ENCODE assay signal across 30 cellular contexts in the genomic region with DNA sequence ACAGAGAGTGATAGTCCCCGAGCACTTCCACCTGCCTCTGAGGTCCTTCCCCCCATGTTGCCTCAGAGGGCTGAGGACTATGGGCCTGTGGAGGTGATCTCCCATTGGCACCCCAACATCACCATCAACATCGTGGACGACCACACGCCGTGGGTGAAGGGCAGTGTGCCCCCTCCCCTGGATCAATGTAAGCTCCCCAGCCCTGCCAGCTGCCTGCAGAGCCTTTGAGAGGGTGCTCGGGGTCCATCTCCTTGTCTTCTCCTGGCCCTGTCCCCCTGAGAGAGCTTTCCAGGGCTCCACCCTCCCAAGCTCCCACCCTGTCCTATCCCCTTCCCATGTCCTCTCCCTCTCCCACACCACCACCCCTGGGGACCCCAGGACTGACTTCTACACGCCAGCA. TPM values are rescaled to one million over a fixed set of nuclear protein-coding genes. Genes with fewer than 3 reads are reported as not detected.
"Had no signal": no experiment of that assay in that cellular context is flagged by ENCODE, and none has a peak within 500 bp of the region (broad histone marks: within the 10 kb centered on the region; RNA-seq: fewer than 3 reads in every experiment).

No MANE protein-coding gene starts in this region.

- ATAC-seq: activated CD8-positive, alpha-beta memory T cell treated with anti-CD3 and anti-CD28 coated beads, Interleukin-2, amount 10 ng/mL, durations not matched to agents 7 days and 5 days; activated T-cell treated with anti-CD3 and anti-CD28 coated beads, Interleukin-2, amount 50 U/mL, for 4 hours; activated T-helper 17 cell treated with anti-CD3 and anti-CD28 coated beads, Interleukin-2, amount 50 U/mL, for 72 hours; SK-N-SH treated with all-trans-retinoic acid at 6 μM for 48 hours had no signal

- H3K9me3 ChIP-seq: MG63, Peyer's patch, SJSA1 had no signal

- H3K4me3 ChIP-seq: MG63, Peyer's patch, SJSA1 had no signal

- H3K4me2 ChIP-seq: KMS-11 had no signal

- H3K4me1 Mint-ChIP-seq: activated B cell treated with CpG ODN at 0.5 μM for 24 hours; activated T-helper 17 cell treated with anti-CD3 and anti-CD28 coated beads, Interleukin-2, amount 50 U/mL, for 72 hours had no signal

- H3K27me3 ChIP-seq: MG63, Peyer's patch, SJSA1 had no signal

- H3K27ac ChIP-seq: KMS-11, Peyer's patch, SJSA1 had no signal

- H3K9me3 Mint-ChIP-seq: activated B cell treated with CpG ODN at 0.5 μM for 24 hours; activated CD4-positive, alpha-beta T cell treated with anti-CD3 and anti-CD28 coated beads, Interleukin-2, amount 10 ng/mL, durations not matched to agents 24 days and 14 days; activated naive CD4-positive, alpha-beta T cell treated with anti-CD3 and anti-CD28 coated beads for 36 hours; activated T-cell treated with anti-CD3 and anti-CD28 coated beads, Interleukin-2, amount 50 U/mL, for 4 hours; activated T-helper 17 cell treated with anti-CD3 and anti-CD28 coated beads, Interleukin-2, amount 50 U/mL, for 72 hours; brain; central memory CD8-positive, alpha-beta T cell had no signal

- H3K27ac Mint-ChIP-seq: activated B cell treated with CpG ODN at 0.5 μM for 24 hours; activated CD4-positive, alpha-beta T cell treated with anti-CD3 and anti-CD28 coated beads, Interleukin-2, amount 10 ng/mL, durations not matched to agents 24 days and 14 days; activated CD8-positive, alpha-beta memory T cell treated with anti-CD3 and anti-CD28 coated beads, Interleukin-2, amount 10 ng/mL, durations not matched to agents 7 days and 5 days; activated naive CD4-positive, alpha-beta T cell treated with anti-CD3 and anti-CD28 coated beads for 36 hours; activated naive CD8-positive, alpha-beta T cell; activated T-helper 17 cell treated with anti-CD3 and anti-CD28 coated beads, Interleukin-2, amount 50 U/mL, for 72 hours; brain had no signal

- H3K36me3 Mint-ChIP-seq: activated naive CD8-positive, alpha-beta T cell had no signal

- H3K4me3 Mint-ChIP-seq: activated B cell treated with CpG ODN at 0.5 μM for 24 hours; activated CD4-positive, alpha-beta T cell treated with anti-CD3 and anti-CD28 coated beads, Interleukin-2, amount 10 ng/mL, durations not matched to agents 24 days and 14 days; activated CD8-positive, alpha-beta memory T cell treated with anti-CD3 and anti-CD28 coated beads, Interleukin-2, amount 10 ng/mL, durations not matched to agents 7 days and 5 days; activated naive CD4-positive, alpha-beta T cell treated with anti-CD3 and anti-CD28 coated beads for 36 hours; activated naive CD8-positive, alpha-beta T cell; activated T-cell treated with anti-CD3 and anti-CD28 coated beads, Interleukin-2, amount 50 U/mL, for 4 hours; activated T-helper 17 cell treated with anti-CD3 and anti-CD28 coated beads, Interleukin-2, amount 50 U/mL, for 72 hours; brain; central memory CD8-positive, alpha-beta T cell had no signal

- H3K4me1 ChIP-seq: Peyer's patch, SJSA1 had no signal

- H3K27me3 Mint-ChIP-seq: activated B cell treated with CpG ODN at 0.5 μM for 24 hours; activated CD4-positive, alpha-beta T cell treated with anti-CD3 and anti-CD28 coated beads, Interleukin-2, amount 10 ng/mL, durations not matched to agents 24 days and 14 days; activated CD8-positive, alpha-beta memory T cell treated with anti-CD3 and anti-CD28 coated beads, Interleukin-2, amount 10 ng/mL, durations not matched to agents 7 days and 5 days; activated naive CD8-positive, alpha-beta T cell; activated T-helper 17 cell treated with anti-CD3 and anti-CD28 coated beads, Interleukin-2, amount 50 U/mL, for 72 hours; brain; central memory CD8-positive, alpha-beta T cell had no signal

- DNase-seq: activated B cell treated with CpG ODN at 0.5 μM for 24 hours; activated CD4-positive, alpha-beta T cell treated with anti-CD3 and anti-CD28 coated beads for 1 hour; activated CD4-positive, alpha-beta T cell treated with anti-CD3 and anti-CD28 coated beads, Interleukin-2, amount 10 ng/mL, durations not matched to agents 24 days and 14 days; activated CD4-positive, alpha-beta T cell treated with anti-CD3 and anti-CD28 coated beads, Interleukin-2, amount 50 U/mL, for 48 hours; activated CD8-positive, alpha-beta memory T cell treated with anti-CD3 and anti-CD28 coated beads, Interleukin-2, amount 10 ng/mL, durations not matched to agents 7 days and 5 days; activated gamma-delta T cell; activated naive CD4-positive, alpha-beta T cell treated with anti-CD3 and anti-CD28 coated beads for 36 hours; activated T-cell treated with anti-CD3 and anti-CD28 coated beads, Interleukin-2, amount 50 U/mL, for 4 hours; amygdala; MG63; MV-4-11; NCI-H1092 treated with DMSO at 0.1 percent for 48 hours; NCI-H1417 treated with DMSO at 0.1 percent for 48 hours; NCI-H1694; NCI-H2029 treated with DMSO at 0.1 percent for 48 hours; NCI-H510A treated with DMSO at 0.1 percent for 48 hours; NCI-H69; Peyer's patch; SHP77; SW 1271; T-helper 2 cell; T1000 had no signal

RNA-seq across cellular contexts. Expression of gene APOC2, which starts 40.5 kb away (rescaled TPM):
- total RNA-seq: activated B cell treated with CpG ODN at 0.5 μM for 24 hours; activated CD4-positive, alpha-beta T cell treated with anti-CD3 and anti-CD28 coated beads, Interleukin-2, amount 10 ng/mL, durations not matched to agents 24 days and 14 days; activated CD8-positive, alpha-beta memory T cell treated with anti-CD3 and anti-CD28 coated beads, Interleukin-2, amount 10 ng/mL, durations not matched to agents 7 days and 5 days; activated naive CD4-positive, alpha-beta T cell treated with anti-CD3 and anti-CD28 coated beads for 36 hours; activated T-cell treated with anti-CD3 and anti-CD28 coated beads, Interleukin-2, amount 50 U/mL, for 4 hours; activated T-helper 17 cell treated with anti-CD3 and anti-CD28 coated beads, Interleukin-2, amount 50 U/mL, for 72 hours; astrocyte; SJSA1 had no signal

RNA-seq across cellular contexts. Expression of gene APOC4, which starts 44.4 kb away (rescaled TPM):
- total RNA-seq: activated B cell treated with CpG ODN at 0.5 μM for 24 hours; activated CD4-positive, alpha-beta T cell treated with anti-CD3 and anti-CD28 coated beads, Interleukin-2, amount 10 ng/mL, durations not matched to agents 24 days and 14 days; activated CD8-positive, alpha-beta memory T cell treated with anti-CD3 and anti-CD28 coated beads, Interleukin-2, amount 10 ng/mL, durations not matched to agents 7 days and 5 days; activated naive CD4-positive, alpha-beta T cell treated with anti-CD3 and anti-CD28 coated beads for 36 hours; activated T-cell treated with anti-CD3 and anti-CD28 coated beads, Interleukin-2, amount 50 U/mL, for 4 hours; activated T-helper 17 cell treated with anti-CD3 and anti-CD28 coated beads, Interleukin-2, amount 50 U/mL, for 72 hours; astrocyte; Peyer's patch; SJSA1 had no signal
